Comparison of ENCODE assay signal across 10 cellular contexts in genomic region chr7:5217851-5218331, GRCh38. TPM values are rescaled to one million over a fixed set of nuclear protein-coding genes. Genes with fewer than 3 reads are reported as not detected.
DNase-seq lines count a peak whose midpoint lies in the region; ATAC-seq and TF ChIP-seq lines count a peak whose summit lies in the region.
"Had no signal": no experiment of that assay in that cellular context is flagged by ENCODE, and none has a peak within 500 bp of the region (broad histone marks: within the 10 kb centered on the region; RNA-seq: fewer than 3 reads in every experiment).

No MANE protein-coding gene starts in this region.

- TF ChIP-seq POLR2A in tibial nerve (IDR thresholded peaks at IDR 0.05) = no peak
- no peak for TF ChIP-seq POLR2A in upper lobe of left lung (IDR thresholded peaks at IDR 0.05)

- peaks cover 5% of the 10 kb centered on the region; the same call in 1 of the 2 replicates for H3K79me2 ChIP-seq in Karpas-422 (ENCODE audit: low read length)

- 0 out of 2 replicates have a peak overlapping the region, but pooled peaks have one; percentile 39 for H2AFZ ChIP-seq in Karpas-422 (ENCODE audit: low read length)

- peak overlapping the region; percentile 28; the same call in 1 of the 2 replicates for H3K4me3 ChIP-seq in Karpas-422 (ENCODE audit: low read length)
- no peak overlapping the region for H3K4me3 ChIP-seq in tibial nerve
- H3K4me3 ChIP-seq in upper lobe of left lung = no peak overlapping the region
- H3K4me3 ChIP-seq: tibial artery had no signal

- H3K4me1 Mint-ChIP-seq in activated naive CD8-positive, alpha-beta T cell treated with anti-CD3 and anti-CD28 coated beads, Interleukin-2, amount 10 ng/mL, durations not matched to agents 7 days and 5 days = no peaks in the 10 kb centered on the region
- H3K4me1 Mint-ChIP-seq in activated naive CD8-positive, alpha-beta T cell treated with anti-CD3 and anti-CD28 coated beads for 36 hours = no peaks in the 10 kb centered on the region
- H3K4me1 Mint-ChIP-seq in effector memory CD8-positive, alpha-beta T cell (ENCODE audit: low read depth in 2 of 2) = no peaks in the 10 kb centered on the region

- H3K27me3 ChIP-seq in Karpas-422 (ENCODE audit: low read length) (no peaks in the 10 kb centered on the region), tibial nerve (no peaks in the 10 kb centered on the region), upper lobe of left lung (no peaks in the 10 kb centered on the region)
- H3K27me3 ChIP-seq: tibial artery had no signal

- peaks cover 37% of the 10 kb centered on the region for H3K4me1 ChIP-seq in Karpas-422 (ENCODE audit: low read length)
- peaks cover 0 to 6% (median 2%) of the 10 kb centered on the region in 4 donors for H3K4me1 ChIP-seq in tibial nerve
- peaks cover 0 to 11% (median 2%) of the 10 kb centered on the region in 4 donors for H3K4me1 ChIP-seq in upper lobe of left lung
- H3K4me1 ChIP-seq: tibial artery had no signal

- TF ChIP-seq EP300 in tibial nerve (IDR thresholded peaks at IDR 0.05) (no peak), upper lobe of left lung (IDR thresholded peaks at IDR 0.05) (no peak)

- no peaks in the 10 kb centered on the region for H4K20me1 ChIP-seq in Karpas-422 (ENCODE audit: insufficient read depth, low read depth, low read length)

- H3K9ac ChIP-seq in Karpas-422 (ENCODE audit: low read length) = peak overlapping the region; percentile 38

- peak overlapping the region; percentile 87 for H3K4me2 ChIP-seq in Karpas-422 (ENCODE audit: low read depth, low read length, poor library complexity, severe bottlenecking)

- POLR2A ChIA-PET in activated naive CD8-positive, alpha-beta T cell treated with anti-CD3 and anti-CD28 coated beads, Interleukin-2, amount 10 ng/mL, durations not matched to agents 7 days and 5 days (lab: Charles Lee) = no interaction called here

- no peaks in the 10 kb centered on the region for H3K9me3 Mint-ChIP-seq in activated naive CD8-positive, alpha-beta T cell treated with anti-CD3 and anti-CD28 coated beads, Interleukin-2, amount 10 ng/mL, durations not matched to agents 7 days and 5 days
- no peaks in the 10 kb centered on the region for H3K9me3 Mint-ChIP-seq in activated naive CD8-positive, alpha-beta T cell treated with anti-CD3 and anti-CD28 coated beads for 36 hours
- H3K9me3 Mint-ChIP-seq in effector memory CD8-positive, alpha-beta T cell = no peaks in the 10 kb centered on the region

- H3K9me3 ChIP-seq in Karpas-422 (ENCODE audit: low read length) (no peaks in the 10 kb centered on the region), tibial nerve (no peaks in the 10 kb centered on the region), upper lobe of left lung (no peaks in the 10 kb centered on the region)
- H3K9me3 ChIP-seq: tibial artery had no signal

- no peaks in the 10 kb centered on the region for H3K27me3 Mint-ChIP-seq in activated naive CD8-positive, alpha-beta T cell treated with anti-CD3 and anti-CD28 coated beads, Interleukin-2, amount 10 ng/mL, durations not matched to agents 7 days and 5 days
- H3K27me3 Mint-ChIP-seq in activated naive CD8-positive, alpha-beta T cell treated with anti-CD3 and anti-CD28 coated beads for 36 hours = no peaks in the 10 kb centered on the region
- H3K27me3 Mint-ChIP-seq in effector memory CD8-positive, alpha-beta T cell = no peaks in the 10 kb centered on the region

- peaks cover 29% of the 10 kb centered on the region; the same call in 1 of the 2 replicates for H3K36me3 ChIP-seq in Karpas-422 (ENCODE audit: insufficient read depth, low read length)
- H3K36me3 ChIP-seq in tibial nerve = peaks cover 3 to 92% (median 17%) of the 10 kb centered on the region in 3 donors
- H3K36me3 ChIP-seq in upper lobe of left lung = peaks cover 18 to 91% (median 64%) of the 10 kb centered on the region in 4 donors

- peak; percentile 5 for DNase-seq in activated naive CD8-positive, alpha-beta T cell treated with anti-CD3 and anti-CD28 coated beads, Interleukin-2, amount 10 ng/mL, durations not matched to agents 7 days and 5 days
- DNase-seq in activated naive CD8-positive, alpha-beta T cell treated with anti-CD3 and anti-CD28 coated beads for 36 hours = no peak
- no peak for DNase-seq in Karpas-422
- peak in 1 of 2 donors; percentile 3 for DNase-seq in tibial nerve (ENCODE audit: low spot score in 2 of 2)
- DNase-seq in germinal center (ENCODE audit: low spot score) = no peak
- no peak for DNase-seq in upper lobe of left lung
- DNase-seq in effector memory CD8-positive, alpha-beta T cell = no peak

- no peaks in the 10 kb centered on the region for H3K9me2 ChIP-seq in Karpas-422 (replicated peaks; ENCODE audit: insufficient read depth, low read length)

- WGBS in tibial nerve, 2 donors = 86 to 90% methylated on average over 18 of the region's 18 CpGs
- 91 to 92% methylated on average over 18 of the region's 18 CpGs for WGBS in upper lobe of left lung, 2 donors

- ATAC-seq in activated naive CD8-positive, alpha-beta T cell treated with anti-CD3 and anti-CD28 coated beads, Interleukin-2, amount 10 ng/mL, durations not matched to agents 7 days and 5 days (ENCODE audit: low read depth) = no peak
- ATAC-seq in GM21825 (IDR thresholded peaks at IDR 0.05; ENCODE audit: unreplicated experiment) (peak; percentile 14), upper lobe of left lung (ENCODE audit: low FRiP score in 2 of 2) (no peak)
- ATAC-seq in effector memory CD8-positive, alpha-beta T cell (replicated peaks) = no peak
- ATAC-seq: HepG2 had no signal

- TF ChIP-seq CTCF in tibial nerve (IDR thresholded peaks at IDR 0.05) (no peak), upper lobe of left lung (IDR thresholded peaks at IDR 0.05) (no peak)

- H3K27ac Mint-ChIP-seq in activated naive CD8-positive, alpha-beta T cell treated with anti-CD3 and anti-CD28 coated beads, Interleukin-2, amount 10 ng/mL, durations not matched to agents 7 days and 5 days = no peak overlapping the region
- H3K27ac Mint-ChIP-seq in activated naive CD8-positive, alpha-beta T cell treated with anti-CD3 and anti-CD28 coated beads for 36 hours = no peak overlapping the region
- no peak overlapping the region for H3K27ac Mint-ChIP-seq in effector memory CD8-positive, alpha-beta T cell

- peak overlapping the region; percentile 97 for H3K27ac ChIP-seq in Karpas-422 (ENCODE audit: low read length)
- H3K27ac ChIP-seq in tibial nerve = peak overlapping the region in 3 of 4 donors; percentile 21 to 63 (median 59)
- no peak overlapping the region for H3K27ac ChIP-seq in upper lobe of left lung
- H3K27ac ChIP-seq: tibial artery had no signal

- no peak overlapping the region for H3K4me3 Mint-ChIP-seq in activated naive CD8-positive, alpha-beta T cell treated with anti-CD3 and anti-CD28 coated beads, Interleukin-2, amount 10 ng/mL, durations not matched to agents 7 days and 5 days
- no peak overlapping the region for H3K4me3 Mint-ChIP-seq in activated naive CD8-positive, alpha-beta T cell treated with anti-CD3 and anti-CD28 coated beads for 36 hours
- H3K4me3 Mint-ChIP-seq in effector memory CD8-positive, alpha-beta T cell = no peak overlapping the region

- H3K36me3 Mint-ChIP-seq in activated naive CD8-positive, alpha-beta T cell treated with anti-CD3 and anti-CD28 coated beads, Interleukin-2, amount 10 ng/mL, durations not matched to agents 7 days and 5 days = peaks cover 12% of the 10 kb centered on the region
- peaks cover 8% of the 10 kb centered on the region for H3K36me3 Mint-ChIP-seq in activated naive CD8-positive, alpha-beta T cell treated with anti-CD3 and anti-CD28 coated beads for 36 hours
- H3K36me3 Mint-ChIP-seq in effector memory CD8-positive, alpha-beta T cell (ENCODE audit: insufficient read depth) = peaks cover 90% of the 10 kb centered on the region

RNA-seq across cellular contexts. Expression of gene WIPI2, which starts 27.9 kb away (rescaled TPM):
- 10 to 100 TPM; 59.8 to 59.9 TPM for total RNA-seq in activated naive CD8-positive, alpha-beta T cell treated with anti-CD3 and anti-CD28 coated beads, Interleukin-2, amount 10 ng/mL, durations not matched to agents 7 days and 5 days
- total RNA-seq in activated naive CD8-positive, alpha-beta T cell treated with anti-CD3 and anti-CD28 coated beads for 36 hours = 10 to 100 TPM; 41.5 to 43.4 TPM
- total RNA-seq in Karpas-422 (2014; rRNA removed; shearing (Covaris generic); ENCODE audit: low replicate concordance) = 51.6 and 75.7 TPM in 2 replicates
- total RNA-seq in tibial nerve = 10 to 100 TPM; 61.3 to 77.7 (median 66.4) TPM
- total RNA-seq in upper lobe of left lung = 100 to 1,000 TPM in 1 of 6 donors, 10 to 100 TPM in 5; 49.1 to 129 (median 67.0) TPM

Comparison
In these comparisons a context has a peak if more than half of its experiments do, and no peak if none do; other contexts are left out.
1. H3K27ac ChIP-seq: peak in Karpas-422 (single experiment) and tibial nerve (3 of 4); none in upper lobe of left lung (0 of 4).